In genomic region chr16:57610611-57611010, GRCh38 we compare ENCODE assay signal across 19 cellular contexts. TPM values are rescaled to one million over a fixed set of nuclear protein-coding genes. Genes with fewer than 3 reads are reported as not detected.
DNase-seq lines count a peak whose midpoint lies in the region; ATAC-seq, FAIRE-seq and TF ChIP-seq lines count a peak whose summit lies in the region.
"Had no signal": no experiment of that assay in that cellular context is flagged by ENCODE, and none has a peak within 500 bp of the region (broad histone marks: within the 10 kb centered on the region; RNA-seq: fewer than 3 reads in every experiment).

No MANE protein-coding gene starts in this region.

- no peak overlapping the region for H2AFZ ChIP-seq in IMR-90 (replicated peaks; ENCODE audit: low read length, poor library complexity)

- peak overlapping the region; percentile 47; the same call in 1 of the 2 replicates for H3K23ac ChIP-seq in IMR-90 (ENCODE audit: low read depth, low read length)

- in situ Hi-C loops in IMR-90 (cut with MboI; ENCODE audit: low sequenced_read_pairs), result no loop called here

- H3K9me3 Mint-ChIP-seq in activated CD4-positive, alpha-beta T cell treated with anti-CD3 and anti-CD28 coated beads, Interleukin-2, amount 10 ng/mL, durations not matched to agents 7 days and 5 days, result no peaks in the 10 kb centered on the region
- H3K9me3 Mint-ChIP-seq in activated naive CD8-positive, alpha-beta T cell treated with anti-CD3 and anti-CD28 coated beads, Interleukin-2, amount 10 ng/mL, durations not matched to agents 7 days and 5 days, result no peaks in the 10 kb centered on the region

- no peak overlapping the region for H3K56ac ChIP-seq in IMR-90 (ENCODE audit: extremely low read depth, insufficient read depth, low read length)

- H4K91ac ChIP-seq in IMR-90 (ENCODE audit: insufficient read depth, low read depth, low read length), result peak overlapping the region; percentile 29

- H3K27ac ChIP-seq in IMR-90 (ENCODE audit: insufficient read depth, low read length) (peak overlapping the region; percentile 25; the same call in 1 of the 2 replicates), pancreas (peak overlapping the region; percentile 4 to 96 (median 66))
- H3K27ac ChIP-seq: foreskin keratinocyte, testis had no signal

- H3K79me1 ChIP-seq in IMR-90 (ENCODE audit: low read depth in 1 of 2, low read length in 2 of 2), result no peaks in the 10 kb centered on the region

- no peaks in the 10 kb centered on the region for H4K20me1 ChIP-seq in IMR-90 (ENCODE audit: insufficient read depth, low read length)

- ATAC-seq in IMR-90 (ENCODE audit: low read depth) (peak; percentile 16), pancreas (no peak)
- ATAC-seq in activated naive CD8-positive, alpha-beta T cell treated with anti-CD3 and anti-CD28 coated beads, Interleukin-2, amount 10 ng/mL, durations not matched to agents 7 days and 5 days (ENCODE audit: low read depth), result no peak
- ATAC-seq: foreskin keratinocyte, HCT116 had no signal

- peak overlapping the region; percentile 12 for H3K14ac ChIP-seq in IMR-90 (replicated peaks; ENCODE audit: low read depth, low read length)

- BruUV-seq in IMR-90 (replicated peaks; lab: Mats Ljungman, UMichigan), result no TSS peak

- TF ChIP-seq RAD21 in IMR-90 (IDR thresholded peaks at IDR 0.05; ENCODE audit: low read length), result no peak

- POLR2A ChIA-PET in activated CD4-positive, alpha-beta T cell treated with anti-CD3 and anti-CD28 coated beads, Interleukin-2, amount 10 ng/mL, durations not matched to agents 7 days and 5 days (lab: Charles Lee), result interaction anchor here (0.9 kb wide), 1 partner anchor 9 kb away, joined by 3 read pairs; no protein-coding TSS in a partner anchor
- POLR2A ChIA-PET in IMR-90 (lab: Charles Lee; ENCODE audit: unreplicated experiment), result no interaction called here
- POLR2A ChIA-PET in activated naive CD8-positive, alpha-beta T cell treated with anti-CD3 and anti-CD28 coated beads, Interleukin-2, amount 10 ng/mL, durations not matched to agents 7 days and 5 days (lab: Charles Lee), result interaction anchor here (1.2 to 4.2 kb wide), 8 partner anchors 10 to 125 kb away, joined by 3 to 32 read pairs (median 12); partner anchors contain the start of gene KATNB1

- H3K9ac ChIP-seq in IMR-90 (ENCODE audit: low read depth, low read length), result no peak overlapping the region

- no peaks in the 10 kb centered on the region for H3K36me3 Mint-ChIP-seq in activated CD4-positive, alpha-beta T cell treated with anti-CD3 and anti-CD28 coated beads, Interleukin-2, amount 10 ng/mL, durations not matched to agents 7 days and 5 days (ENCODE audit: low read depth)
- peaks cover 5% of the 10 kb centered on the region for H3K36me3 Mint-ChIP-seq in activated naive CD8-positive, alpha-beta T cell treated with anti-CD3 and anti-CD28 coated beads, Interleukin-2, amount 10 ng/mL, durations not matched to agents 7 days and 5 days

- intact Hi-C loops in IMR-90 (cut with micrococcal nuclease) (loop anchor here (1.0 kb wide), 1 partner anchor 17 kb away; no protein-coding TSS in a partner anchor), pancreas (cut with DNase I) (no loop called here)

- H3K27me3 Mint-ChIP-seq in activated CD4-positive, alpha-beta T cell treated with anti-CD3 and anti-CD28 coated beads, Interleukin-2, amount 10 ng/mL, durations not matched to agents 7 days and 5 days, result no peaks in the 10 kb centered on the region
- no peaks in the 10 kb centered on the region for H3K27me3 Mint-ChIP-seq in activated naive CD8-positive, alpha-beta T cell treated with anti-CD3 and anti-CD28 coated beads, Interleukin-2, amount 10 ng/mL, durations not matched to agents 7 days and 5 days

- H3K18ac ChIP-seq in IMR-90 (ENCODE audit: low read depth, low read length), result peak overlapping the region; percentile 69

- peaks cover 7% of the 10 kb centered on the region; the same call in 1 of the 2 replicates for H3K9me1 ChIP-seq in IMR-90 (ENCODE audit: insufficient read depth, low read length)

- no peak for FAIRE-seq in pancreas (lab: Jason Lieb, UNC)

- peak overlapping the region; percentile 8; the same call in 1 of the 2 replicates for H4K5ac ChIP-seq in IMR-90 (ENCODE audit: low read depth, low read length)

- H2BK120ac ChIP-seq in IMR-90 (ENCODE audit: low read depth, low read length), result peak overlapping the region; percentile 67

- H3K9me3 ChIP-seq in IMR-90 (ENCODE audit: control insufficient read depth, insufficient read depth, low read length) (no peaks in the 10 kb centered on the region), pancreas (no peaks in the 10 kb centered on the region)
- H3K9me3 ChIP-seq: testis had no signal

- H3K36me3 ChIP-seq in IMR-90 (ENCODE audit: control insufficient read depth, insufficient read depth, low read length) (no peaks in the 10 kb centered on the region), pancreas (no peaks in the 10 kb centered on the region)

- no peak overlapping the region for H3K4me2 ChIP-seq in IMR-90 (ENCODE audit: low read depth, low read length)
- H3K4me2 ChIP-seq: smooth muscle cell had no signal

- TF ChIP-seq CTCF in IMR-90 (conservative IDR thresholded peaks at IDR 0.05; ENCODE audit: low read depth, low read length), result no peak
- TF ChIP-seq CTCF in pancreas (IDR thresholded peaks at IDR 0.05), result no peak

- H3K4me1 ChIP-seq in IMR-90 (ENCODE audit: control insufficient read depth, insufficient read depth, low read length) (peaks cover 19% of the 10 kb centered on the region), pancreas (peaks cover 54 to 59% (median 55%) of the 10 kb centered on the region in 3 donors)
- H3K4me1 ChIP-seq: foreskin keratinocyte, testis had no signal

- dilution Hi-C loops in IMR-90 (cut with HindIII; ENCODE audit: low sequenced_read_pairs, unreplicated experiment), result no loop called here

- H2BK15ac ChIP-seq in IMR-90 (ENCODE audit: low read depth, low read length), result peak overlapping the region; percentile 72; the same call in 2 of the 3 replicates

- H2AK9ac ChIP-seq in IMR-90 (replicated peaks; ENCODE audit: low read depth, low read length, poor library complexity), result no peak overlapping the region

- CTCF ChIA-PET in activated CD4-positive, alpha-beta T cell treated with anti-CD3 and anti-CD28 coated beads, Interleukin-2, amount 10 ng/mL, durations not matched to agents 7 days and 5 days (lab: Charles Lee), result interaction anchor here (1.0 to 3.7 kb wide), 9 partner anchors 9 to 64 kb away, joined by 3 to 26 read pairs (median 9); no protein-coding TSS in a partner anchor
- CTCF ChIA-PET in IMR-90 (lab: Yijun Ruan, JAX), result no interaction called here

- peak overlapping the region in 1 of 2 experiments; percentile 63; a peak in 3 of 4 replicates for H4K8ac ChIP-seq in IMR-90 (ENCODE audit: low read depth in 2 of 2, low read length in 2 of 2)

- no peak overlapping the region; the same call in 1 of the 2 replicates for H2AK5ac ChIP-seq in IMR-90 (ENCODE audit: low read depth, low read length)

- H3K4me3 ChIP-seq in IMR-90 (ENCODE audit: insufficient read depth, low read depth, low read length) (no peak overlapping the region), pancreas (no peak overlapping the region)
- H3K4me3 ChIP-seq: smooth muscle cell, testis had no signal

- H2BK5ac ChIP-seq in IMR-90 (ENCODE audit: low read depth, low read length, poor library complexity, severe bottlenecking), result peak overlapping the region; percentile 6

- no CpG with 5 or more reads among the region's 4 CpGs for WGBS in IMR-90 (ENCODE audit: extremely low coverage in 2 of 2, insufficient read length in 1 of 2), 2 experiments
- WGBS in pancreas, 2 donors, result 59 to 72% methylated on average over 4 of the region's 4 CpGs

- no peaks in the 10 kb centered on the region for H3K27me3 ChIP-seq in IMR-90 (ENCODE audit: control insufficient read depth, insufficient read depth, low read length)
- no peaks in the 10 kb centered on the region for H3K27me3 ChIP-seq in pancreas
- H3K27me3 ChIP-seq: testis had no signal

- no peak for TF ChIP-seq POLR2A in IMR-90 (IDR thresholded peaks at IDR 0.05; ENCODE audit: low read depth, low read length)

- peaks cover 56% of the 10 kb centered on the region for H3K4me1 Mint-ChIP-seq in activated CD4-positive, alpha-beta T cell treated with anti-CD3 and anti-CD28 coated beads, Interleukin-2, amount 10 ng/mL, durations not matched to agents 7 days and 5 days
- peaks cover 49% of the 10 kb centered on the region for H3K4me1 Mint-ChIP-seq in activated naive CD8-positive, alpha-beta T cell treated with anti-CD3 and anti-CD28 coated beads, Interleukin-2, amount 10 ng/mL, durations not matched to agents 7 days and 5 days

- no peak overlapping the region for H3K4me3 Mint-ChIP-seq in activated CD4-positive, alpha-beta T cell treated with anti-CD3 and anti-CD28 coated beads, Interleukin-2, amount 10 ng/mL, durations not matched to agents 7 days and 5 days
- H3K4me3 Mint-ChIP-seq in activated naive CD8-positive, alpha-beta T cell treated with anti-CD3 and anti-CD28 coated beads, Interleukin-2, amount 10 ng/mL, durations not matched to agents 7 days and 5 days, result no peak overlapping the region

- DNase-seq in activated CD4-positive, alpha-beta T cell treated with anti-CD3 and anti-CD28 coated beads, Interleukin-2, amount 10 ng/mL, durations not matched to agents 7 days and 5 days, result no peak
- no peak for DNase-seq in activated CD4-positive, alpha-beta T cell treated with anti-CD3 and anti-CD28 coated beads, Interleukin-2, amount 50 U/mL, for 1 hour
- DNase-seq in IMR-90, result no peak
- DNase-seq in activated naive CD8-positive, alpha-beta T cell treated with anti-CD3 and anti-CD28 coated beads, Interleukin-2, amount 10 ng/mL, durations not matched to agents 7 days and 5 days, result peak; percentile 27
- peak in 3 of 6 donors; percentile 13 to 59 (median 22) for DNase-seq in pancreas
- no peak for DNase-seq in NCI-H2196 (lab: John Stamatoyannopoulos, UW; ENCODE audit: unreplicated experiment)
- no peak for DNase-seq in H4 (ENCODE audit: low spot score)
- DNase-seq in NOMO-1 treated with DMSO at 0.1 percent for 48 hours (lab: John Stamatoyannopoulos, UW; ENCODE audit: unreplicated experiment), result no peak
- DNase-seq: effector memory CD4-positive, alpha-beta T cell; foreskin keratinocyte; NCI-H2029; NCI-H526 treated with DMSO at 0.1 percent for 48 hours; nucleus accumbens; testis had no signal

- H3K27ac Mint-ChIP-seq in activated CD4-positive, alpha-beta T cell treated with anti-CD3 and anti-CD28 coated beads, Interleukin-2, amount 10 ng/mL, durations not matched to agents 7 days and 5 days, result peak overlapping the region; percentile 95
- peak overlapping the region; percentile 93 for H3K27ac Mint-ChIP-seq in activated naive CD8-positive, alpha-beta T cell treated with anti-CD3 and anti-CD28 coated beads, Interleukin-2, amount 10 ng/mL, durations not matched to agents 7 days and 5 days

- H3K4ac ChIP-seq in IMR-90 (ENCODE audit: low read depth, low read length), result peak overlapping the region; percentile 71

- H2BK20ac ChIP-seq in IMR-90 (ENCODE audit: low read depth, low read length), result peak overlapping the region; percentile 64

RNA-seq across cellular contexts. Expression of gene ADGRG1, which starts 17.8 kb away (rescaled TPM):
- 1 to 10 TPM; 2.2 to 2.9 TPM for total RNA-seq in activated CD4-positive, alpha-beta T cell treated with anti-CD3 and anti-CD28 coated beads, Interleukin-2, amount 10 ng/mL, durations not matched to agents 7 days and 5 days
- total RNA-seq in IMR-90 (2012; rRNA removed), result 0.83 and 0.90 TPM in 2 replicates
- polyA plus RNA-seq in IMR-90 (2012; rRNA removed), result 7.0 and 8.4 TPM in 2 replicates
- polyA plus RNA-seq in IMR-90 (2012; cell fraction: cytosol; rRNA removed), result 7.1 and 9.4 TPM in 2 replicates
- polyA plus RNA-seq in IMR-90 (2012; cell fraction: nucleus; rRNA removed; ENCODE audit: low replicate concordance), result 7.6 and 14.1 TPM in 2 replicates
- total RNA-seq in activated naive CD8-positive, alpha-beta T cell treated with anti-CD3 and anti-CD28 coated beads, Interleukin-2, amount 10 ng/mL, durations not matched to agents 7 days and 5 days, result 1 to 10 TPM; 4.3 to 5.6 TPM
- total RNA-seq in pancreas, result 100 to 1,000 TPM in 1 of 6 donors, 10 to 100 TPM in 5; 51.3 to 102 (median 94.0) TPM
- 10 to 100 TPM; 36.4 to 47.6 TPM for polyA plus RNA-seq in pancreas
- 1.2 and 1.3 TPM in 2 replicates for total RNA-seq in H4 (2014; rRNA removed; shearing (Covaris generic))

RNA-seq across cellular contexts. Expression of gene ADGRG3, which starts 57.5 kb away (rescaled TPM):
- total RNA-seq in activated CD4-positive, alpha-beta T cell treated with anti-CD3 and anti-CD28 coated beads, Interleukin-2, amount 10 ng/mL, durations not matched to agents 7 days and 5 days, result not detected
- not detected in 2 replicates for total RNA-seq in IMR-90 (2012; rRNA removed)
- polyA plus RNA-seq in IMR-90 (2012; rRNA removed), result not detected in 2 replicates
- not detected in 2 replicates for polyA plus RNA-seq in IMR-90 (2012; cell fraction: cytosol; rRNA removed)
- not detected in 2 replicates for polyA plus RNA-seq in IMR-90 (2012; cell fraction: nucleus; rRNA removed; ENCODE audit: low replicate concordance)
- total RNA-seq in activated naive CD8-positive, alpha-beta T cell treated with anti-CD3 and anti-CD28 coated beads, Interleukin-2, amount 10 ng/mL, durations not matched to agents 7 days and 5 days, result not detected
- total RNA-seq in pancreas, result under 1 TPM; 0.14 to 0.73 (median 0.34) TPM
- polyA plus RNA-seq in pancreas, result under 1 TPM; 0.80 to 0.84 TPM
- not detected in 2 replicates for total RNA-seq in H4 (2014; rRNA removed; shearing (Covaris generic))
- total RNA-seq: foreskin keratinocyte; RPMI7951; T-helper 2 cell treated with Interferon-gamma antibody and Interleukin-4, amounts not matched to agents 100 ng/mL and 5 ng/mL, for 36 hours had no signal
- polyA plus RNA-seq: AG04450, foreskin keratinocyte, smooth muscle cell had no signal

Comparison
In these comparisons a context has a peak if more than half of its experiments do, and no peak if none do; other contexts are left out.
1. RNA of gene ADGRG1, which starts 17.8 kb away (total RNA-seq): 51.3 to 102 TPM in pancreas; 4.3 to 5.6 TPM in activated naive CD8-positive, alpha-beta T cell treated with anti-CD3 and anti-CD28 coated beads, Interleukin-2, amount 10 ng/mL, durations not matched to agents 7 days and 5 days, 2.2 to 2.9 TPM in activated CD4-positive, alpha-beta T cell treated with anti-CD3 and anti-CD28 coated beads, Interleukin-2, amount 10 ng/mL, durations not matched to agents 7 days and 5 days, 1.2 to 1.3 TPM in H4 and 0.83 to 0.90 TPM in IMR-90; every median in the first group is over 4 times any median in the second.